Comparison of ENCODE assay signal across 8 cellular contexts in genomic region chr5:80181618-80182211, GRCh38.
A peak's percentile ranks its signal among the peaks of the same experiment; 100 is the strongest.
DNase-seq lines count a peak whose midpoint lies in the region; ATAC-seq, FAIRE-seq and TF ChIP-seq lines count a peak whose summit lies in the region.

No MANE protein-coding gene starts in this region.

- H3K9me3 ChIP-seq in CD4-positive, CD25-positive, alpha-beta regulatory T cell (ENCODE audit: control insufficient read depth in 2 of 2, low read length in 2 of 2), result no peaks in the 10 kb centered on the region
- H3K9me3 ChIP-seq in kidney (ENCODE audit: control insufficient read depth in 1 of 2, low read length in 2 of 2), result no peaks in the 10 kb centered on the region

- H3K9ac ChIP-seq in kidney (ENCODE audit: low read length in 2 of 2), result no peak overlapping the region

- peak overlapping the region; percentile 96 to 100 (median 99) for H3K27ac Mint-ChIP-seq in CD4-positive, CD25-positive, alpha-beta regulatory T cell
- H3K27ac Mint-ChIP-seq in activated CD8-positive, alpha-beta T cell treated with anti-CD3 and anti-CD28 coated beads for 36 hours, result peak overlapping the region; percentile 86

- TF ChIP-seq CTCF in LNCaP clone FGC (IDR thresholded peaks at IDR 0.05; ENCODE audit: control insufficient read depth, extremely low read depth, insufficient read depth), result no peak
- no peak for TF ChIP-seq CTCF in activated CD8-positive, alpha-beta T cell treated with anti-CD3 and anti-CD28 coated beads for 36 hours (IDR thresholded peaks at IDR 0.05)
- no peak for TF ChIP-seq CTCF in kidney (IDR thresholded peaks at IDR 0.05; ENCODE audit: borderline replicate concordance, extremely low read depth, insufficient read depth)

- H3K4me3 Mint-ChIP-seq in CD4-positive, CD25-positive, alpha-beta regulatory T cell, result peak overlapping the region; percentile 3 to 81 (median 64)
- peak overlapping the region; percentile 36 for H3K4me3 Mint-ChIP-seq in activated CD8-positive, alpha-beta T cell treated with anti-CD3 and anti-CD28 coated beads for 36 hours

- POLR2A ChIA-PET in activated CD8-positive, alpha-beta T cell treated with anti-CD3 and anti-CD28 coated beads for 36 hours (lab: Charles Lee), result interaction anchor here (1.2 to 1.9 kb wide), 2 partner anchors 73 to 75 kb away, joined by 4 to 8 read pairs; partner anchors contain the start of gene SERINC5

- no peak for FAIRE-seq in kidney (lab: Jason Lieb, UNC)

- H3K4me1 Mint-ChIP-seq in CD4-positive, CD25-positive, alpha-beta regulatory T cell, result peaks cover 26 to 89% (median 75%) of the 10 kb centered on the region in 4 donors
- H3K4me1 Mint-ChIP-seq in activated CD8-positive, alpha-beta T cell treated with anti-CD3 and anti-CD28 coated beads for 36 hours (ENCODE audit: low read depth), result peaks cover 84% of the 10 kb centered on the region

- CTCF ChIA-PET in activated CD8-positive, alpha-beta T cell treated with anti-CD3 and anti-CD28 coated beads for 36 hours (lab: Charles Lee), result interaction anchor here (0.7 to 1.4 kb wide), 6 partner anchors 11 to 126 kb away, joined by 3 to 5 read pairs (median 3); no protein-coding TSS in a partner anchor

- peaks cover 67% of the 10 kb centered on the region for H3K4me1 ChIP-seq in CD4-positive, CD25-positive, alpha-beta regulatory T cell (ENCODE audit: control insufficient read depth, insufficient read depth, low read length, poor library complexity, severe bottlenecking)
- peaks cover 5% of the 10 kb centered on the region in 2 donors for H3K4me1 ChIP-seq in kidney (ENCODE audit: control insufficient read depth in 1 of 2, insufficient read depth in 1 of 2, low read depth in 1 of 2, low read length in 2 of 2)

- H3K36me3 ChIP-seq in CD4-positive, CD25-positive, alpha-beta regulatory T cell (ENCODE audit: control insufficient read depth, insufficient read depth, low read length), result peaks cover 12% of the 10 kb centered on the region
- no peaks in the 10 kb centered on the region for H3K36me3 ChIP-seq in kidney (ENCODE audit: control insufficient read depth in 1 of 2, insufficient read depth in 2 of 2, low read length in 2 of 2)

- peak overlapping the region; percentile 27 for H3K4me3 ChIP-seq in CD4-positive, CD25-positive, alpha-beta regulatory T cell (ENCODE audit: low read depth, low read length)
- H3K4me3 ChIP-seq in LNCaP clone FGC (ENCODE audit: low read depth, low read length) (no peak overlapping the region), kidney (ENCODE audit: low read length in 2 of 2) (no peak overlapping the region)

- H3K36me3 Mint-ChIP-seq in CD4-positive, CD25-positive, alpha-beta regulatory T cell, result peaks cover 28% of the 10 kb centered on the region
- peaks cover 32% of the 10 kb centered on the region for H3K36me3 Mint-ChIP-seq in activated CD8-positive, alpha-beta T cell treated with anti-CD3 and anti-CD28 coated beads for 36 hours (ENCODE audit: low read depth)

- peak; percentile 81 to 84 for ATAC-seq in CD4-positive, CD25-positive, alpha-beta regulatory T cell (ENCODE audit: low read depth in 2 of 2)
- ATAC-seq in activated CD8-positive, alpha-beta T cell treated with anti-CD3 and anti-CD28 coated beads for 36 hours, result peak; percentile 34
- ATAC-seq in GM18858 (IDR thresholded peaks at IDR 0.05; ENCODE audit: unreplicated experiment) (no peak), GM18498 (IDR thresholded peaks at IDR 0.05; ENCODE audit: unreplicated experiment) (no peak)

- no peaks in the 10 kb centered on the region for H3K27me3 Mint-ChIP-seq in CD4-positive, CD25-positive, alpha-beta regulatory T cell
- H3K27me3 Mint-ChIP-seq in activated CD8-positive, alpha-beta T cell treated with anti-CD3 and anti-CD28 coated beads for 36 hours, result no peaks in the 10 kb centered on the region

- intact Hi-C loops in activated CD8-positive, alpha-beta T cell treated with anti-CD3 and anti-CD28 coated beads for 36 hours (cut with micrococcal nuclease), result loop anchor here (5.0 kb wide), 1 partner anchor 36 kb away; no protein-coding TSS in a partner anchor
- intact Hi-C loops in kidney (cut with DNase I), result no loop called here

- H3K9me3 Mint-ChIP-seq in CD4-positive, CD25-positive, alpha-beta regulatory T cell, result peaks cover 0 to 1% (median 0%) of the 10 kb centered on the region in 7 donors
- no peaks in the 10 kb centered on the region for H3K9me3 Mint-ChIP-seq in activated CD8-positive, alpha-beta T cell treated with anti-CD3 and anti-CD28 coated beads for 36 hours

- peak overlapping the region; percentile 65 for H3K27ac ChIP-seq in CD4-positive, CD25-positive, alpha-beta regulatory T cell (ENCODE audit: insufficient read depth, low read length, poor library complexity, severe bottlenecking)
- H3K27ac ChIP-seq in kidney (ENCODE audit: low read depth in 2 of 2, low read length in 2 of 2), result peak overlapping the region in 1 of 2 donors; percentile 17

- H3K27me3 ChIP-seq in CD4-positive, CD25-positive, alpha-beta regulatory T cell (ENCODE audit: control insufficient read depth, insufficient read depth, low read length), result no peaks in the 10 kb centered on the region

- in situ Hi-C loops in G401 (cut with HindIII; ENCODE audit: low sequenced_read_pairs), result no loop called here

- DNase-seq in CD4-positive, CD25-positive, alpha-beta regulatory T cell, result peak; percentile 52 to 90 (median 75)
- DNase-seq in LNCaP clone FGC (ENCODE audit: low read depth) (peak; percentile 100), kidney (peak; percentile 80), NCI-H1694 (lab: John Stamatoyannopoulos, UW) (no peak), G401 (ENCODE audit: low spot score) (no peak)
- peak; percentile 68 for DNase-seq in activated CD8-positive, alpha-beta T cell treated with anti-CD3 and anti-CD28 coated beads for 36 hours

Comparison
In these comparisons a context has a peak if more than half of its experiments do, and no peak if none do; other contexts are left out.
1. ATAC-seq: peak in CD4-positive, CD25-positive, alpha-beta regulatory T cell (2 of 2) and activated CD8-positive, alpha-beta T cell treated with anti-CD3 and anti-CD28 coated beads for 36 hours (single experiment); none in GM18858 (single experiment) and GM18498 (single experiment).
2. DNase-seq: peak in CD4-positive, CD25-positive, alpha-beta regulatory T cell (3 of 3), LNCaP clone FGC (single experiment), activated CD8-positive, alpha-beta T cell treated with anti-CD3 and anti-CD28 coated beads for 36 hours (single experiment) and kidney (single experiment); none in NCI-H1694 (single experiment) and G401 (single experiment).